In genomic region chr20:63980317-63980805, GRCh38 we compare ENCODE assay signal across 7 cellular contexts. TPM values are rescaled to one million over a fixed set of nuclear protein-coding genes. Genes with fewer than 3 reads are reported as not detected.
DNase-seq lines count a peak whose midpoint lies in the region; ATAC-seq, FAIRE-seq and TF ChIP-seq lines count a peak whose summit lies in the region.

No MANE protein-coding gene starts in this region.

- intact Hi-C loops in heart left ventricle (cut with DNase I), result loop anchor here in 8 of 10 donors (2.0 to 10.0 kb wide), 8 partner anchors 42 to 142 kb away; partner anchors contain the start of genes C20orf204 (in 4 of the 8) and TCEA2 (in 1 of the 8)

- peak overlapping the region in 11 of 12 donors; percentile 73 to 100 (median 91) for H3K4me3 ChIP-seq in heart left ventricle
- peak overlapping the region; percentile 55 to 96 (median 88) for H3K4me3 ChIP-seq in skin epidermis

- no peaks in the 10 kb centered on the region for H3K27me3 ChIP-seq in heart left ventricle

- peaks cover 7 to 45% (median 35%) of the 10 kb centered on the region in 12 donors for H3K4me1 ChIP-seq in heart left ventricle

- ATAC-seq in GM19023 (IDR thresholded peaks at IDR 0.05; ENCODE audit: unreplicated experiment) (peak; percentile 1), HG03354 (IDR thresholded peaks at IDR 0.05; ENCODE audit: poor library complexity, severe bottlenecking, unreplicated experiment) (peak; percentile 1), heart left ventricle (peak in 3 of 4 donors; percentile 21 to 40 (median 37))

- peak overlapping the region in 11 of 12 donors; percentile 62 to 93 (median 86) for H3K27ac ChIP-seq in heart left ventricle
- H3K27ac ChIP-seq in skin epidermis, result peak overlapping the region; percentile 49 to 97 (median 91)

- no peak for TF ChIP-seq CTCF in heart left ventricle (IDR thresholded peaks at IDR 0.05)

- DNase-seq in activated CD8-positive, alpha-beta memory T cell treated with anti-CD3 and anti-CD28 coated beads, Interleukin-2, amount 50 U/mL, for 48 hours, result peak; percentile 71
- DNase-seq in heart left ventricle (no peak), GM19238 (ENCODE audit: insufficient read length, low spot score) (no peak), GM12892 (ENCODE audit: insufficient read length) (no peak)

- 71 to 81% (median 72%) methylated on average over 11 to 15 of the region's 15 CpGs for WGBS in heart left ventricle, 4 donors

- no peaks in the 10 kb centered on the region for H3K9me3 ChIP-seq in heart left ventricle

- TF ChIP-seq POLR2A in heart left ventricle (IDR thresholded peaks at IDR 0.05) (no peak), GM12892 (IDR thresholded peaks at IDR 0.05; ENCODE audit: low read depth, low read length) (no peak)

- peaks cover 0 to 30% (median 24%) of the 10 kb centered on the region in 9 donors for H3K36me3 ChIP-seq in heart left ventricle

- FAIRE-seq in GM12892 (lab: Jason Lieb, UNC), result no peak

RNA-seq across cellular contexts. Expression of gene PRPF6, which starts 0.6 kb away (rescaled TPM):
- total RNA-seq in heart left ventricle, result 10 to 100 TPM; 41.4 to 62.6 (median 47.6) TPM
- 10 to 100 TPM; 31.0 to 58.5 TPM for polyA plus RNA-seq in heart left ventricle
- 45.8 TPM for polyA plus RNA-seq in GM12892 (2012; ENCODE audit: missing spikeins)

RNA-seq across cellular contexts. Expression of gene SAMD10, which starts 0.9 kb away (rescaled TPM):
- total RNA-seq in heart left ventricle, result 1 to 10 TPM; 3.1 to 6.3 (median 4.3) TPM
- 1 to 10 TPM; 4.8 to 6.0 TPM for polyA plus RNA-seq in heart left ventricle
- polyA plus RNA-seq in GM12892 (2012; ENCODE audit: missing spikeins), result 22.0 TPM

RNA-seq across cellular contexts. Expression of gene ZNF512B, which starts 10.6 kb away (rescaled TPM):
- total RNA-seq in heart left ventricle, result 10 to 100 TPM in 8 of 9 donors, 1 to 10 TPM in 1; 7.3 to 15.9 (median 12.2) TPM
- 1 to 10 TPM; 7.7 to 9.3 TPM for polyA plus RNA-seq in heart left ventricle
- polyA plus RNA-seq in GM12892 (2012; ENCODE audit: missing spikeins), result 6.9 TPM

RNA-seq across cellular contexts. Expression of gene UCKL1, which starts 24.1 kb away (rescaled TPM):
- 10 to 100 TPM; 27.7 to 43.8 (median 37.5) TPM for total RNA-seq in heart left ventricle
- polyA plus RNA-seq in heart left ventricle, result 10 to 100 TPM; 27.7 to 49.7 TPM
- 13.8 TPM for polyA plus RNA-seq in GM12892 (2012; ENCODE audit: missing spikeins)

RNA-seq across cellular contexts. Expression of gene C20orf204, which starts 55.6 kb away (rescaled TPM):
- total RNA-seq in heart left ventricle, result 1 to 10 TPM in 1 of 9 donors, under 1 TPM in 8; 0.16 to 1.2 (median 0.56) TPM
- polyA plus RNA-seq in heart left ventricle, result under 1 TPM; 0.35 to 0.42 TPM
- polyA plus RNA-seq in GM12892 (2012; ENCODE audit: missing spikeins), result 3.0 TPM
